ENCODE assay signal across 8 cellular contexts in genomic region chr19:10478903-10479384, GRCh38. TPM values are rescaled to one million over a fixed set of nuclear protein-coding genes. Genes with fewer than 3 reads are reported as not detected.
DNase-seq lines count a peak whose midpoint lies in the region; TF ChIP-seq lines count a peak whose summit lies in the region.

No MANE protein-coding gene starts in this region.

- no peaks in the 10 kb centered on the region for H3K9me3 ChIP-seq in H9 (ENCODE audit: control insufficient read depth, low read depth, low read length)

- no peak overlapping the region for H4K91ac ChIP-seq in H9 (ENCODE audit: insufficient read length, low read depth, low read length)

- H3K4me2 ChIP-seq in H9 (ENCODE audit: insufficient read depth, insufficient read length, low read length) = peak overlapping the region; percentile 23

- H3K27me3 Mint-ChIP-seq in H9 (ENCODE audit: low read depth) = peaks cover 21% of the 10 kb centered on the region

- H3K56ac ChIP-seq in H9 (ENCODE audit: insufficient read length, low read depth, low read length) = no peak overlapping the region

- H2AFZ ChIP-seq in H9 (ENCODE audit: low read length) = no peak overlapping the region

- H2BK15ac ChIP-seq in H9 (ENCODE audit: low read depth, low read length) = no peak overlapping the region

- H3K4me1 Mint-ChIP-seq in H9 = peaks cover 2 to 8% of the 10 kb centered on the region in 2 experiments; a peak in 3 of 4 replicates

- H3K4me3 Mint-ChIP-seq in H9 = peak overlapping the region; percentile 16 to 19

- H3K9ac ChIP-seq in H9 (ENCODE audit: extremely low read depth, insufficient read length, low read length) = no peak overlapping the region

- no peaks in the 10 kb centered on the region for H3K23me2 ChIP-seq in H9 (ENCODE audit: insufficient read length, low read depth, low read length, poor library complexity, severe bottlenecking)

- peaks cover 0 to 2% of the 10 kb centered on the region in 2 experiments; a peak in 1 of 5 replicates for H3K9me3 Mint-ChIP-seq in H9

- H3K79me2 ChIP-seq in H9 (ENCODE audit: insufficient read depth, low read length) = no peaks in the 10 kb centered on the region

- no peak overlapping the region for H2BK5ac ChIP-seq in H9 (ENCODE audit: insufficient read length, low read length)

- H3K4ac ChIP-seq in H9 (ENCODE audit: low read depth, low read length) = no peak overlapping the region

- H3K27ac Mint-ChIP-seq in H9 = no peak overlapping the region

- no peak overlapping the region for H3K14ac ChIP-seq in H9 (ENCODE audit: insufficient read depth, low read length)

- H3K23ac ChIP-seq in H9 (ENCODE audit: insufficient read length, low read depth, low read length) = no peak overlapping the region

- no peaks in the 10 kb centered on the region for H4K20me1 ChIP-seq in H9 (ENCODE audit: control insufficient read depth, insufficient read depth, insufficient read length)

- DNase-seq in AG04449 (ENCODE audit: low read depth, low spot score) = no peak
- peak; percentile 97 for DNase-seq in H9
- DNase-seq in NOMO-1 treated with DMSO at 0.1 percent for 48 hours (lab: John Stamatoyannopoulos, UW; ENCODE audit: unreplicated experiment) = peak; percentile 93
- peak; percentile 93 for DNase-seq in activated CD8-positive, alpha-beta memory T cell treated with anti-CD3 and anti-CD28 coated beads, Interleukin-2, amount 50 U/mL, for 48 hours
- DNase-seq in epidermal melanocyte (ENCODE audit: insufficient read length, low spot score) = peak; percentile 64
- DNase-seq in mucosa of gallbladder (ENCODE audit: low spot score) = peak; percentile 93
- peak; percentile 84 to 85 for DNase-seq in stimulated activated CD8-positive, alpha-beta memory T cell treated with anti-CD3 and anti-CD28 coated beads, Interleukin-15, amount 100 ng/mL, for 48 hours (ENCODE audit: low read depth in 2 of 2)
- DNase-seq in GDM1 (lab: John Stamatoyannopoulos, UW) = no peak

- H3K4me3 ChIP-seq in AG04449 (ENCODE audit: low read depth, low read length) = peak overlapping the region; percentile 47

- no peak overlapping the region for H4K8ac ChIP-seq in H9 (replicated peaks; ENCODE audit: insufficient read length, low read depth, low read length)

- no peak overlapping the region for H2BK120ac ChIP-seq in H9 (ENCODE audit: low read depth, low read length, poor library complexity, severe bottlenecking)

- H4K5ac ChIP-seq in H9 (ENCODE audit: insufficient read length, low read depth, low read length) = no peak overlapping the region

- H3K4me1 ChIP-seq in H9 (ENCODE audit: insufficient read depth, low read length) = no peaks in the 10 kb centered on the region

- H3T11ph ChIP-seq in H9 (ENCODE audit: low read length) = no peak overlapping the region

- POLR2A ChIA-PET in AG04449 (lab: Yijun Ruan, JAX) = interaction anchor here (0.6 kb wide), 1 partner anchor 18 kb away, joined by 3 read pairs; no protein-coding TSS in a partner anchor

- no peaks in the 10 kb centered on the region for H3K79me1 ChIP-seq in H9 (ENCODE audit: insufficient read depth, low read depth, low read length, poor library complexity, severe bottlenecking)

- peaks cover 3% of the 10 kb centered on the region; the same call in 1 of the 2 replicates for H3K27me3 ChIP-seq in H9 (ENCODE audit: insufficient read depth, low read length)

- no peak overlapping the region for H2AK5ac ChIP-seq in H9 (ENCODE audit: insufficient read length, low read length)

- TF ChIP-seq CTCF in AG04449 (IDR thresholded peaks at IDR 0.05; ENCODE audit: insufficient read depth, low read length, missing control alignments) = peak; percentile 25
- TF ChIP-seq CTCF in H9 (conservative IDR thresholded peaks at IDR 0.05) = peak; percentile 93

- H2BK20ac ChIP-seq in H9 (ENCODE audit: low read depth, low read length, poor library complexity, severe bottlenecking) = no peak overlapping the region

- no peaks in the 10 kb centered on the region; a peak in 1 of 7 replicates for H3K36me3 Mint-ChIP-seq in H9 (ENCODE audit: insufficient read depth in 1 of 3, low read depth in 3 of 3)

- H2BK12ac ChIP-seq in H9 (ENCODE audit: insufficient read length, low read depth, low read length) = no peak overlapping the region

- no peak overlapping the region for H3K18ac ChIP-seq in H9 (ENCODE audit: insufficient read length, low read depth, low read length)

- H3K27ac ChIP-seq in H9 (ENCODE audit: insufficient read length, low read depth, low read length) = no peak overlapping the region

- CTCF ChIA-PET in AG04449 (lab: Yijun Ruan, JAX) = interaction anchor here (0.7 to 3.1 kb wide), 18 partner anchors 8 to 238 kb away, joined by 3 to 31 read pairs (median 4); partner anchors contain the start of genes CDC37 and DNM2

- no CpG with 5 or more reads among the region's 36 CpGs for WGBS in H9 (ENCODE audit: extremely low coverage, insufficient read length, low lambda C conversion rate)

RNA-seq across cellular contexts. Expression of gene KEAP1, which starts 24.2 kb away (rescaled TPM):
- 88.7 and 101 TPM in 2 replicates for total RNA-seq in H9 (2021)
- total RNA-seq in mucosa of gallbladder = 81.7 TPM

RNA-seq across cellular contexts. Expression of gene S1PR5, which starts 38.3 kb away (rescaled TPM):
- total RNA-seq in H9 (2021) (7.1 and 8.1 TPM in 2 replicates), mucosa of gallbladder (0.20 TPM)

RNA-seq across cellular contexts. Expression of gene PDE4A, which starts 58.6 kb away (rescaled TPM):
- total RNA-seq in H9 (2021) (8.5 and 8.9 TPM in 2 replicates), mucosa of gallbladder (15.6 TPM)

Comparison
In these comparisons a context has a peak if more than half of its experiments do, and no peak if none do; other contexts are left out.
1. DNase-seq: peak in H9 (single experiment), NOMO-1 treated with DMSO at 0.1 percent for 48 hours (single experiment), activated CD8-positive, alpha-beta memory T cell treated with anti-CD3 and anti-CD28 coated beads, Interleukin-2, amount 50 U/mL, for 48 hours (single experiment), epidermal melanocyte (single experiment), mucosa of gallbladder (single experiment) and stimulated activated CD8-positive, alpha-beta memory T cell treated with anti-CD3 and anti-CD28 coated beads, Interleukin-15, amount 100 ng/mL, for 48 hours (2 of 2); none in AG04449 (single experiment) and GDM1 (single experiment).